ENCODE assay signal across 8 cellular contexts in the genomic region with DNA sequence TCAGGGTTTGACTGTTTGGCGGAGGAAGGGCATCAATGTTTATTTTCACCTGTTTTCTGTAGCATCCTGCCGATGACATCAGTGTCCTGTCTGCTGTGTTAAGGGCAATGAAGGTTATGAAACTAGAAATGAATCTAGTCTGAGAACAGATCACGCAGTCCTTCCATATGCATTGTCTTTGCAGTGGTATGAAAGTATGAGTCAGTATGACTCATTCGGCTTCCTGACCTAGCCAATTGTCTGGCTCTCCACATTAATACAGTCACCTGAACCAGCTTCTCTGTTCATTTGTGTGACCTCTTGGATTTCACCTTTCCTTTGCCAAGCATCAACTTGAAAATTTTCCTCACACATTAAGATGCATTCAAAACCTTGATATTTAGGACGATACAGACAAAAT.
DNase-seq lines count a peak whose midpoint lies in the region; ATAC-seq and TF ChIP-seq lines count a peak whose summit lies in the region.

No MANE protein-coding gene starts in this region.

- H3K4me1 ChIP-seq in BE2C = no peaks in the 10 kb centered on the region
- peaks cover 3 to 11% of the 10 kb centered on the region in 2 experiments; a peak in 3 of 4 replicates for H3K4me1 ChIP-seq in SK-N-SH (ENCODE audit: control insufficient read depth in 1 of 2, insufficient read depth in 2 of 2, low read depth in 1 of 2, low read length in 1 of 2)
- no peaks in the 10 kb centered on the region for H3K4me1 ChIP-seq in mesenchymal stem cell (ENCODE audit: control insufficient read depth, insufficient read depth, low read depth, low read length)
- H3K4me1 ChIP-seq in neuronal stem cell (ENCODE audit: control insufficient read depth in 2 of 2, insufficient read depth in 1 of 2, low read depth in 1 of 2, low read length in 2 of 2) = peaks cover 2 to 10% of the 10 kb centered on the region in 2 donors
- H3K4me1 ChIP-seq in colonic mucosa = no peaks in the 10 kb centered on the region

- no peak for TF ChIP-seq CTCF in BE2C (IDR thresholded peaks at IDR 0.05; ENCODE audit: low read depth, low read length)
- no peak for TF ChIP-seq CTCF in SK-N-SH (IDR thresholded peaks at IDR 0.05)
- no peak for TF ChIP-seq CTCF in colonic mucosa (IDR thresholded peaks at IDR 0.05)

- H3K79me2 ChIP-seq in SK-N-SH (ENCODE audit: insufficient read depth) = no peaks in the 10 kb centered on the region

- H2BK15ac ChIP-seq in mesenchymal stem cell (ENCODE audit: low read depth, poor library complexity, severe bottlenecking) (no peak overlapping the region), neuronal stem cell (ENCODE audit: low read length) (no peak overlapping the region)

- H3K4ac ChIP-seq in mesenchymal stem cell (ENCODE audit: low read depth in 1 of 2, low read length in 2 of 2) (no peak overlapping the region), neuronal stem cell (ENCODE audit: low read length) (no peak overlapping the region)

- peak; percentile 17 to 70; a peak in 1 of 4 replicates for TF ChIP-seq EP300 in SK-N-SH (IDR thresholded peaks at IDR 0.05; ENCODE audit: borderline replicate concordance in 1 of 2, low read depth in 1 of 2, low read length in 1 of 2)

- H3F3A ChIP-seq in SK-N-SH (replicated peaks; ENCODE audit: insufficient read depth) = peaks cover 13% of the 10 kb centered on the region

- peak overlapping the region; percentile 51; the same call in 1 of the 2 replicates for H3K9ac ChIP-seq in SK-N-SH
- H3K9ac ChIP-seq in mesenchymal stem cell (ENCODE audit: low read length) = no peak overlapping the region
- H3K9ac ChIP-seq in neuronal stem cell (ENCODE audit: low read depth, low read length, poor library complexity) = no peak overlapping the region
- H3K9ac ChIP-seq in colonic mucosa (ENCODE audit: low read depth in 2 of 2, low read length in 2 of 2) = no peak overlapping the region

- ATAC-seq in GM19025 (IDR thresholded peaks at IDR 0.05; ENCODE audit: low read depth, unreplicated experiment) = peak; percentile 90
- peak; percentile 99 for ATAC-seq in HG03196 (IDR thresholded peaks at IDR 0.05; ENCODE audit: unreplicated experiment)

- no peaks in the 10 kb centered on the region for H3K36me3 ChIP-seq in BE2C
- no peaks in the 10 kb centered on the region for H3K36me3 ChIP-seq in SK-N-SH (replicated peaks in 1 of 2; ENCODE audit: control insufficient read depth in 1 of 2, insufficient read depth in 2 of 2, low read length in 1 of 2)
- no peaks in the 10 kb centered on the region for H3K36me3 ChIP-seq in mesenchymal stem cell (ENCODE audit: control insufficient read depth in 1 of 2, insufficient read depth in 2 of 2, low read depth in 1 of 2, low read length in 2 of 2)
- H3K36me3 ChIP-seq in neuronal stem cell (replicated peaks in 1 of 2; ENCODE audit: control insufficient read depth in 2 of 2, insufficient read depth in 2 of 2, low read length in 2 of 2) = no peaks in the 10 kb centered on the region
- no peaks in the 10 kb centered on the region for H3K36me3 ChIP-seq in colonic mucosa

- no peak overlapping the region for H2AK5ac ChIP-seq in mesenchymal stem cell (ENCODE audit: low read length, severe bottlenecking)
- H2AK5ac ChIP-seq in neuronal stem cell (ENCODE audit: low read depth, low read length) = no peak overlapping the region

- no peaks in the 10 kb centered on the region for H3K27me3 ChIP-seq in BE2C
- H3K27me3 ChIP-seq in SK-N-SH (ENCODE audit: insufficient read depth) = no peaks in the 10 kb centered on the region
- H3K27me3 ChIP-seq in mesenchymal stem cell (ENCODE audit: control insufficient read depth in 1 of 2, insufficient read depth in 1 of 2, low read length in 2 of 2) = no peaks in the 10 kb centered on the region
- H3K27me3 ChIP-seq in neuronal stem cell (ENCODE audit: control insufficient read depth in 3 of 3, insufficient read depth in 3 of 3, low read depth in 1 of 3, low read length in 3 of 3) = no peaks in the 10 kb centered on the region
- H3K27me3 ChIP-seq in colonic mucosa = no peaks in the 10 kb centered on the region

- TF ChIP-seq RAD21 in SK-N-SH (IDR thresholded peaks at IDR 0.05; ENCODE audit: low read length) = no peak; the same call in 1 of the 2 replicates

- H2BK120ac ChIP-seq in mesenchymal stem cell (ENCODE audit: low read depth, low read length) (no peak overlapping the region), neuronal stem cell (ENCODE audit: low read depth, low read length) (no peak overlapping the region)

- H2BK12ac ChIP-seq in mesenchymal stem cell (ENCODE audit: low read length in 2 of 2) (no peak overlapping the region), neuronal stem cell (ENCODE audit: low read length) (no peak overlapping the region)

- POLR2A ChIA-PET in SK-N-SH (lab: Yijun Ruan, JAX) = no interaction called here

- no peak overlapping the region for H4K8ac ChIP-seq in mesenchymal stem cell (ENCODE audit: low read length)
- H4K8ac ChIP-seq in neuronal stem cell (ENCODE audit: low read depth, low read length) = no peak overlapping the region

- no peak overlapping the region for H3K23ac ChIP-seq in mesenchymal stem cell (ENCODE audit: low read length in 2 of 2)
- no peak overlapping the region for H3K23ac ChIP-seq in neuronal stem cell (ENCODE audit: low read depth, low read length, poor library complexity)

- H2BK5ac ChIP-seq in mesenchymal stem cell (ENCODE audit: low read depth, low read length, poor library complexity, severe bottlenecking) = no peak overlapping the region
- H2BK5ac ChIP-seq in neuronal stem cell (ENCODE audit: low read length) = no peak overlapping the region

- H3K27ac ChIP-seq in SK-N-SH (ENCODE audit: low read depth in 2 of 2, low read length in 1 of 2) (peak overlapping the region; percentile 73 to 90; a peak in 3 of 4 replicates), mesenchymal stem cell (ENCODE audit: low read length, poor library complexity, severe bottlenecking) (peak overlapping the region; percentile 56), neuronal stem cell (replicated peaks; ENCODE audit: low read length) (no peak overlapping the region), colonic mucosa (no peak overlapping the region)

- peak overlapping the region; percentile 63 for H3K4me2 ChIP-seq in SK-N-SH
- H3K4me2 ChIP-seq in mesenchymal stem cell (ENCODE audit: low read length, poor library complexity, severe bottlenecking) = no peak overlapping the region
- H3K4me2 ChIP-seq in neuronal stem cell (ENCODE audit: insufficient read depth, low read length, poor library complexity, severe bottlenecking) = no peak overlapping the region

- no peaks in the 10 kb centered on the region for H3K9me2 ChIP-seq in SK-N-SH

- H4K91ac ChIP-seq in mesenchymal stem cell (ENCODE audit: low read length) (no peak overlapping the region), neuronal stem cell (ENCODE audit: low read depth, low read length, poor library complexity) (no peak overlapping the region)

- H3K18ac ChIP-seq in mesenchymal stem cell (ENCODE audit: low read depth in 1 of 2, low read length in 2 of 2) = no peak overlapping the region
- no peak overlapping the region for H3K18ac ChIP-seq in neuronal stem cell (ENCODE audit: low read length)

- no peak overlapping the region for H3K14ac ChIP-seq in mesenchymal stem cell (ENCODE audit: low read length in 2 of 2)
- H3K14ac ChIP-seq in neuronal stem cell (ENCODE audit: low read length) = no peak overlapping the region

- H3K4me3 ChIP-seq in BE2C (ENCODE audit: low read depth, low read length) (no peak overlapping the region), SK-N-SH (ENCODE audit: low read depth in 2 of 2, low read length in 1 of 2) (no peak overlapping the region; a peak in 1 of 4 replicates), mesenchymal stem cell (ENCODE audit: insufficient read depth in 1 of 2, low read depth in 1 of 2, low read length in 2 of 2) (no peak overlapping the region), neuronal stem cell (ENCODE audit: low read length in 2 of 2) (no peak overlapping the region), colonic mucosa (no peak overlapping the region)

- CTCF ChIA-PET in SK-N-SH (lab: Yijun Ruan, JAX) = interaction anchor here (0.8 kb wide), 1 partner anchor 9 kb away, joined by 3 read pairs; no protein-coding TSS in a partner anchor

- DNase-seq in BE2C (peak; percentile 8), SK-N-SH (no peak), mesenchymal stem cell (peak; percentile 84), neuronal stem cell (ENCODE audit: low spot score) (no peak), NCI-H2107 treated with DMSO at 0.1 percent for 48 hours (lab: John Stamatoyannopoulos, UW; ENCODE audit: unreplicated experiment) (no peak), colonic mucosa (no peak)

- no peaks in the 10 kb centered on the region for H4K20me1 ChIP-seq in SK-N-SH (ENCODE audit: insufficient read depth)

- H3K9me3 ChIP-seq in BE2C = no peaks in the 10 kb centered on the region
- no peaks in the 10 kb centered on the region for H3K9me3 ChIP-seq in SK-N-SH
- no peaks in the 10 kb centered on the region for H3K9me3 ChIP-seq in mesenchymal stem cell (ENCODE audit: control insufficient read depth, low read length)
- peaks cover 0 to 5% of the 10 kb centered on the region in 2 donors for H3K9me3 ChIP-seq in neuronal stem cell (replicated peaks in 1 of 2; ENCODE audit: control insufficient read depth in 2 of 2, insufficient read depth in 1 of 2, low read depth in 1 of 2, low read length in 2 of 2)
- H3K9me3 ChIP-seq in colonic mucosa = no peaks in the 10 kb centered on the region

- H2AFZ ChIP-seq in SK-N-SH (ENCODE audit: low read depth) (no peak overlapping the region; the same call in 1 of the 2 replicates), mesenchymal stem cell (ENCODE audit: low read depth, low read length) (no peak overlapping the region), neuronal stem cell (ENCODE audit: low read length) (no peak overlapping the region)

- 11% methylated on average over 5 of the region's 5 CpGs for WGBS in SK-N-SH (ENCODE audit: low lambda C conversion rate)
- 19% methylated on average over 4 of the region's 5 CpGs for WGBS in mesenchymal stem cell
- WGBS in neuronal stem cell (ENCODE audit: extremely low coverage in 2 of 2, insufficient read length in 2 of 2, insufficient replicate concordance in 1 of 2), 2 donors = no CpG with 5 or more reads among the region's 5 CpGs

- intact Hi-C loops in colonic mucosa (cut with DNase I) = no loop called here

- H3K79me1 ChIP-seq in mesenchymal stem cell (replicated peaks; ENCODE audit: low read length, poor library complexity, severe bottlenecking) = no peaks in the 10 kb centered on the region
- H3K79me1 ChIP-seq in neuronal stem cell (ENCODE audit: low read depth, low read length) = no peaks in the 10 kb centered on the region

TF ChIP-seq in SK-N-SH, 30 proteins besides CTCF, POLR2A, EP300 and RAD21 (continues in another document):
- TF ChIP-seq GABPA (IDR thresholded peaks at IDR 0.05; ENCODE audit: low read depth) = no peak
- TF ChIP-seq, protein P1, sequence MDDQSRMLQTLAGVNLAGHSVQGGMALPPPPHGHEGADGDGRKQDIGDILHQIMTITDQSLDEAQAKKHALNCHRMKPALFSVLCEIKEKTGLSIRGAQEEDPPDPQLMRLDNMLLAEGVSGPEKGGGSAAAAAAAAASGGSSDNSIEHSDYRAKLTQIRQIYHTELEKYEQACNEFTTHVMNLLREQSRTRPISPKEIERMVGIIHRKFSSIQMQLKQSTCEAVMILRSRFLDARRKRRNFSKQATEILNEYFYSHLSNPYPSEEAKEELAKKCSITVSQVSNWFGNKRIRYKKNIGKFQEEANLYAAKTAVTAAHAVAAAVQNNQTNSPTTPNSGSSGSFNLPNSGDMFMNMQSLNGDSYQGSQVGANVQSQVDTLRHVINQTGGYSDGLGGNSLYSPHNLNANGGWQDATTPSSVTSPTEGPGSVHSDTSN (IDR thresholded peaks at IDR 0.05) = peak; percentile 81

Comparison
In these comparisons a context has a peak if more than half of its experiments do, and no peak if none do; other contexts are left out.
1. DNase-seq: peak in BE2C (single experiment) and mesenchymal stem cell (single experiment); none in SK-N-SH (single experiment), neuronal stem cell (single experiment), NCI-H2107 treated with DMSO at 0.1 percent for 48 hours (single experiment) and colonic mucosa (single experiment).
2. H3K27ac ChIP-seq: peak in SK-N-SH (2 of 2) and mesenchymal stem cell (single experiment); none in neuronal stem cell (single experiment) and colonic mucosa (single experiment).